Comparison of ENCODE assay signal across 17 cellular contexts in the genomic region with DNA sequence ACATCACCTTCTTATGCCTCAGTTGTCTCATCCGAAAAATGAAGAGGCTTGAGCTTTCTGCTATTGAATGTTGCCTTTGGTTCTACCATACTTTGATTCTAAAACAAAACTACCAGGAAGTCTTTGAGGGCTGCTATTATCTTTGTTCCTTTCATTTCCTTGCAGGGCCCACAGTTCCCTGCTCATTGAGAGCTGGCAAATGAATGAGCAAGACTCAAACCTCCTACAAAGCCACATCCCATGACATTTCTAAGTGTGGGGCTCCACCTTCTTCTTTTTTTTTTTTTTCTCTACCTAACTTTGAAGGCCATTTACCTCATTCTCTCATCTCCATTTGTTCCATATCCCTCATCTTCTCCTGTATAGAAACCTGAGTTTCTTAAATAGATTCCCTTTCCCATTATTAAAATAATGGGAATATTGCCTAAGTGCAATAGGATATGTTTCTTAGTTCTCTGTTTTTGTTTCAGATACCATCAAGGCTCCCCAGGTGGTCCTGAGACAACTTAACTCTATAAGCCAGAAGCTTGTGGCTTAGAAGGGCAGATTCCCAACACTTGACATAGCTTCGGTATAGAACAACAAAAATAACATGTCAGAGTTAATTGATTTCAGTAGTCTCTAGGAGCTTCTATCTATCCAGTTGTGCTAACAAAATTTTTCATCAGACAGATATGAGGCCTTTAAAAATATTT.
DNase-seq lines count a peak whose midpoint lies in the region; TF ChIP-seq lines count a peak whose summit lies in the region.
"Had no signal": no experiment of that assay in that cellular context is flagged by ENCODE, and none has a peak within 500 bp of the region (broad histone marks: within the 10 kb centered on the region; RNA-seq: fewer than 3 reads in every experiment).

No MANE protein-coding gene starts in this region.

- H3K27ac ChIP-seq in brain microvascular endothelial cell, result peak overlapping the region; percentile 60
- no peak overlapping the region for H3K27ac ChIP-seq in mesendoderm (ENCODE audit: low read depth, low read length)
- H3K27ac ChIP-seq: HL-60, KMS-11, upper lobe of left lung had no signal

- no peak overlapping the region for H3K4ac ChIP-seq in mesendoderm (ENCODE audit: low read depth, low read length)

- H3K36me3 ChIP-seq in MG63, result no peaks in the 10 kb centered on the region
- no peaks in the 10 kb centered on the region for H3K36me3 ChIP-seq in brain microvascular endothelial cell (replicated peaks)
- no peaks in the 10 kb centered on the region for H3K36me3 ChIP-seq in mesendoderm (ENCODE audit: control insufficient read depth, insufficient read depth, low read length)
- H3K36me3 ChIP-seq: upper lobe of left lung had no signal

- peak; percentile 3 for DNase-seq in AG09319 (ENCODE audit: extremely low read depth, low read depth)
- DNase-seq in MG63, result peak; percentile 62
- peak; percentile 70 for DNase-seq in brain microvascular endothelial cell
- peak; percentile 35 for DNase-seq in mesendoderm
- no peak for DNase-seq in iPS-NIHi7 (ENCODE audit: extremely low spot score)
- no peak for DNase-seq in retina
- DNase-seq in inferior parietal cortex (ENCODE audit: extremely low spot score), result no peak
- DNase-seq in GM13977 (ENCODE audit: low spot score), result no peak
- DNase-seq: activated CD4-positive, alpha-beta T cell treated with anti-CD3 and anti-CD28 coated beads, Interleukin-2, amount 50 U/mL, for 4 hours; activated naive CD4-positive, alpha-beta T cell treated with anti-CD3 and anti-CD28 coated beads, Interleukin-2, amount 10 ng/mL, durations not matched to agents 7 days and 5 days; Caco-2; NCI-H1092 treated with DMSO at 0.1 percent for 48 hours; NCI-H2171; NCI-H82; upper lobe of left lung had no signal

- no peak overlapping the region for H3K56ac ChIP-seq in mesendoderm (ENCODE audit: low read length)

- no peak overlapping the region for H2BK15ac ChIP-seq in mesendoderm (replicated peaks; ENCODE audit: low read depth)

- WGBS in mesendoderm (ENCODE audit: extremely low coverage, insufficient coverage, low lambda C conversion rate), result no CpG with 5 or more reads among the region's 2 CpGs

- no peak overlapping the region for H2BK120ac ChIP-seq in mesendoderm (ENCODE audit: low read depth, low read length)

- no peak overlapping the region for H4K5ac ChIP-seq in mesendoderm (ENCODE audit: low read length)

- H3K27me3 ChIP-seq in MG63 (no peaks in the 10 kb centered on the region), brain microvascular endothelial cell (replicated peaks) (no peaks in the 10 kb centered on the region), mesendoderm (ENCODE audit: insufficient read depth, low read length, poor library complexity) (no peaks in the 10 kb centered on the region)
- H3K27me3 ChIP-seq: upper lobe of left lung had no signal

- H3K4me3 ChIP-seq in MG63, result no peak overlapping the region
- H3K4me3 ChIP-seq in brain microvascular endothelial cell (ENCODE audit: low read depth, low read length), result no peak overlapping the region
- no peak overlapping the region for H3K4me3 ChIP-seq in mesendoderm (ENCODE audit: low read length)
- H3K4me3 ChIP-seq: upper lobe of left lung had no signal

- H3K79me1 ChIP-seq in mesendoderm (ENCODE audit: low read length), result no peaks in the 10 kb centered on the region

- no peak overlapping the region for H4K8ac ChIP-seq in mesendoderm (ENCODE audit: low read depth, low read length)

- H3K18ac ChIP-seq in mesendoderm (ENCODE audit: low read length), result no peak overlapping the region

- no peaks in the 10 kb centered on the region for H3K79me2 ChIP-seq in mesendoderm (ENCODE audit: control insufficient read depth, insufficient read depth, low read length)

- no peaks in the 10 kb centered on the region for H3K9me3 ChIP-seq in MG63
- H3K9me3 ChIP-seq: Caco-2, upper lobe of left lung had no signal

- H3K23ac ChIP-seq in mesendoderm (ENCODE audit: low read length), result no peak overlapping the region

- H3K9ac ChIP-seq in mesendoderm (ENCODE audit: low read length), result no peak overlapping the region
- H3K9ac ChIP-seq: KMS-11 had no signal

- no peak overlapping the region for H3K4me2 ChIP-seq in mesendoderm (ENCODE audit: low read length)
- H3K4me2 ChIP-seq: KMS-11 had no signal

- in situ Hi-C loops in brain microvascular endothelial cell (cut with HindIII; ENCODE audit: low pct_ligation_motif_present, low sequenced_read_pairs), result no loop called here
- in situ Hi-C loops in GM13977 (cut with MboI; ENCODE audit: low pct_unique_long_range_greater_than_20kb, low sequenced_read_pairs, unreplicated experiment), result no loop called here

- no peaks in the 10 kb centered on the region for H3K4me1 ChIP-seq in mesendoderm (ENCODE audit: control insufficient read depth, low read depth, low read length)
- H3K4me1 ChIP-seq: Caco-2, upper lobe of left lung had no signal

- no peak overlapping the region for H2AK5ac ChIP-seq in mesendoderm (ENCODE audit: low read length)

- no peak for TF ChIP-seq CTCF in AG09319 (IDR thresholded peaks at IDR 0.05; ENCODE audit: low read depth, low read length)
- TF ChIP-seq CTCF in brain microvascular endothelial cell (IDR thresholded peaks at IDR 0.05; ENCODE audit: low read depth, low read length, missing control alignments), result no peak
- TF ChIP-seq CTCF in GM13977 (IDR thresholded peaks at IDR 0.05; ENCODE audit: extremely low read depth, insufficient read depth, missing control alignments), result no peak

- no peak overlapping the region for H2BK5ac ChIP-seq in mesendoderm (ENCODE audit: low read length)

Comparison
In these comparisons a context has a peak if more than half of its experiments do, and no peak if none do; other contexts are left out.
1. DNase-seq: peak in AG09319 (single experiment), MG63 (single experiment), brain microvascular endothelial cell (single experiment) and mesendoderm (single experiment); none in iPS-NIHi7 (single experiment), retina (single experiment), inferior parietal cortex (single experiment) and GM13977 (single experiment).